Comparison of ENCODE assay signal across 9 cellular contexts in the genomic region with DNA sequence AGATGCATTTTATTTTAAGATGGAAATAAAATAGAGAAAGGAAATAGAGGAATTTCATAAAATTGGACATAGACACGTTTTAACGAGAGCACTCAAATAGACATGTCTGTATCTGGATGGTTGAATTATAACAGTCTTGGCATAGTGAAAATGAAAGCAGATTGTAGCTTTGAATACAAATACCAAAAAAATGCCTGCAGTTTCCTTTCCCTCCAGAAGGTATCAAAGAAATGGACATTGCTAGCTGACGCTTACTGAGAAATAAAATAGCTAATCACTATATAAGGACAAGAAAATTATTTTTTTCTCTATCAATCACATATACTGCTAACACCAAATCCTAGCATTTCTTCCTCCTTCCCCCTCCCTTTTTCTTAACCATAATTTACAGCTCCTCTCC. TPM values are rescaled to one million over a fixed set of nuclear protein-coding genes. Genes with fewer than 3 reads are reported as not detected.
DNase-seq lines count a peak whose midpoint lies in the region; ATAC-seq and TF ChIP-seq lines count a peak whose summit lies in the region.
"Had no signal": no experiment of that assay in that cellular context is flagged by ENCODE, and none has a peak within 500 bp of the region (broad histone marks: within the 10 kb centered on the region; RNA-seq: fewer than 3 reads in every experiment).

No MANE protein-coding gene starts in this region.

- H3K4me3 ChIP-seq in Peyer's patch = peak overlapping the region; percentile 10 to 28 (median 12)
- peak overlapping the region; percentile 40 for H3K4me3 ChIP-seq in right cardiac atrium (ENCODE audit: low read length)

- intact Hi-C loops in right cardiac atrium (cut with DNase I) = no loop called here

- WGBS in right cardiac atrium = 16% methylated on average over 3 of the region's 3 CpGs

- H3K4me1 ChIP-seq in Peyer's patch (peaks cover 0 to 7% (median 3%) of the 10 kb centered on the region in 4 donors), right cardiac atrium (ENCODE audit: control insufficient read depth, insufficient read depth, low read length) (peaks cover 1% of the 10 kb centered on the region)

- DNase-seq in Peyer's patch (no peak), right cardiac atrium (no peak), RKO (ENCODE audit: low spot score) (no peak), cerebellar cortex (ENCODE audit: low spot score) (no peak), midbrain (lab: John Stamatoyannopoulos, UW) (no peak)
- DNase-seq in activated CD4-positive, alpha-beta T cell treated with anti-CD3 and anti-CD28 coated beads, Interleukin-2, amount 50 U/mL, for 1 hour = no peak
- DNase-seq: pancreas had no signal

- TF ChIP-seq CTCF in Peyer's patch (IDR thresholded peaks at IDR 0.05) = peak in 4 of 6 experiments; percentile 23 to 58 (median 42)

- H3K27me3 ChIP-seq in Peyer's patch (no peaks in the 10 kb centered on the region), right cardiac atrium (ENCODE audit: control insufficient read depth, insufficient read depth) (no peaks in the 10 kb centered on the region)
- H3K27me3 ChIP-seq: pancreas had no signal

- H3K9me3 ChIP-seq in Peyer's patch (no peaks in the 10 kb centered on the region), right cardiac atrium (ENCODE audit: control insufficient read depth, low read length) (no peaks in the 10 kb centered on the region)
- H3K9me3 ChIP-seq: pancreas had no signal

- no peaks in the 10 kb centered on the region for H3K36me3 ChIP-seq in Peyer's patch
- H3K36me3 ChIP-seq: pancreas had no signal

- H3K27ac ChIP-seq in Peyer's patch = peak overlapping the region; percentile 55 to 79 (median 65)
- peak overlapping the region; percentile 48 for H3K27ac ChIP-seq in right cardiac atrium (ENCODE audit: low read length)

- TF ChIP-seq POLR2A in GM18505 (IDR thresholded peaks at IDR 0.05; ENCODE audit: borderline replicate concordance, extremely low read depth, insufficient read depth, insufficient read length) (no peak), Peyer's patch (IDR thresholded peaks at IDR 0.05) (no peak)

- peak; percentile 59 for ATAC-seq in GM18505 (IDR thresholded peaks at IDR 0.05; ENCODE audit: unreplicated experiment)
- ATAC-seq in GM21825 (IDR thresholded peaks at IDR 0.05; ENCODE audit: unreplicated experiment) = peak; percentile 74
- peak; percentile 40 to 50 for ATAC-seq in right cardiac atrium

RNA-seq across cellular contexts. Expression of a gene that starts 11.4 kb away (rescaled TPM):
- total RNA-seq in Peyer's patch = 10 to 100 TPM; 16.5 to 50.3 (median 21.2) TPM
- total RNA-seq in right cardiac atrium = 100 to 1,000 TPM in 1 of 4 donors, 10 to 100 TPM in 3; 86.2 to 108 (median 92.0) TPM
- polyA plus RNA-seq in right cardiac atrium = 52.8 TPM
